20 cellular contexts compared by ENCODE assay signal in genomic region chr22:17115927-17116326, GRCh38. TPM values are rescaled to one million over a fixed set of nuclear protein-coding genes. Genes with fewer than 3 reads are reported as not detected.
DNase-seq lines count a peak whose midpoint lies in the region; ATAC-seq, FAIRE-seq and TF ChIP-seq lines count a peak whose summit lies in the region.
"Had no signal": no experiment of that assay in that cellular context is flagged by ENCODE, and none has a peak within 500 bp of the region (broad histone marks: within the 10 kb centered on the region; RNA-seq: fewer than 3 reads in every experiment).

No MANE protein-coding gene starts in this region.

- peaks cover 1% of the 10 kb centered on the region for H3K27me3 ChIP-seq in DND-41 (ENCODE audit: insufficient read depth, low read length, poor library complexity)
- no peaks in the 10 kb centered on the region for H3K27me3 ChIP-seq in thyroid gland
- H3K27me3 ChIP-seq: gastrocnemius medialis, pancreas, SJCRH30 had no signal

- H3K4me3 Mint-ChIP-seq in T-helper 1 cell treated with Interleukin-12 subunit alpha and Interleukin-12 subunit beta and Interleukin-4 antibody, amounts not matched to agents 30 μg/mL and 1 μg/mL, for 36 hours = peak overlapping the region; percentile 61
- H3K4me3 Mint-ChIP-seq in activated T-helper 17 cell treated with anti-CD3 and anti-CD28 coated beads, Interleukin-2, amount 50 U/mL, for 72 hours = peak overlapping the region; percentile 59
- H3K4me3 Mint-ChIP-seq in naive thymus-derived CD8-positive, alpha-beta T cell = peak overlapping the region; percentile 59 to 86 (median 79)

- peaks cover 59% of the 10 kb centered on the region for H3K4me1 ChIP-seq in DND-41 (ENCODE audit: insufficient read depth, low read length)
- peaks cover 0 to 7% of the 10 kb centered on the region in 2 donors for H3K4me1 ChIP-seq in thyroid gland
- H3K4me1 ChIP-seq: pancreas, SJCRH30 had no signal

- 54 to 79% methylated on average over 4 of the region's 4 CpGs for WGBS in thyroid gland, 2 donors

- H3K27me3 Mint-ChIP-seq in T-helper 1 cell treated with Interleukin-12 subunit alpha and Interleukin-12 subunit beta and Interleukin-4 antibody, amounts not matched to agents 30 μg/mL and 1 μg/mL, for 36 hours (ENCODE audit: low read depth) = peaks cover 13% of the 10 kb centered on the region
- peaks cover 3% of the 10 kb centered on the region for H3K27me3 Mint-ChIP-seq in activated T-helper 17 cell treated with anti-CD3 and anti-CD28 coated beads, Interleukin-2, amount 50 U/mL, for 72 hours
- H3K27me3 Mint-ChIP-seq in naive thymus-derived CD8-positive, alpha-beta T cell = no peaks in the 10 kb centered on the region

- no peak for FAIRE-seq in H54 (lab: Jason Lieb, UNC)
- FAIRE-seq: pancreas, TTC549 had no signal

- H4K20me1 ChIP-seq in DND-41 (ENCODE audit: insufficient read depth, low read length) = no peaks in the 10 kb centered on the region; the same call in 1 of the 2 replicates

- no peaks in the 10 kb centered on the region for H3K79me2 ChIP-seq in DND-41 (ENCODE audit: insufficient read depth, low read length)

- intact Hi-C loops in thyroid gland (cut with DNase I) = no loop called here

- POLR2A ChIA-PET in naive thymus-derived CD8-positive, alpha-beta T cell (lab: Charles Lee) = interaction anchor here (1.2 to 6.8 kb wide), 5 partner anchors 9 to 29 kb away, joined by 4 to 74 read pairs (median 16); partner anchors contain the start of gene IL17RA

- TF ChIP-seq CTCF in DND-41 (IDR thresholded peaks at IDR 0.05; ENCODE audit: borderline replicate concordance, extremely low read depth, low read length, poor library complexity, severe bottlenecking) (no peak), thyroid gland (IDR thresholded peaks at IDR 0.05) (no peak)

- H3K4me3 ChIP-seq in DND-41 (ENCODE audit: low read depth in 1 of 2, low read length in 2 of 2) = no peak overlapping the region
- H3K4me3 ChIP-seq in thyroid gland (replicated peaks in 1 of 3) = no peak overlapping the region
- H3K4me3 ChIP-seq: gastrocnemius medialis, pancreas, SJCRH30, tibial nerve had no signal

- H3K9ac ChIP-seq in DND-41 (ENCODE audit: low read depth, low read length) = peak overlapping the region; percentile 33

- peak; percentile 52 for ATAC-seq in DND-41 (ENCODE audit: insufficient read depth, low read depth)
- ATAC-seq in activated T-helper 17 cell treated with anti-CD3 and anti-CD28 coated beads, Interleukin-2, amount 50 U/mL, for 72 hours (replicated peaks) = no peak
- ATAC-seq in naive thymus-derived CD8-positive, alpha-beta T cell = peak in 1 of 2 donors; percentile 35
- ATAC-seq: gastrocnemius medialis, left lobe of liver, pancreas had no signal

- H3K9me3 Mint-ChIP-seq in T-helper 1 cell treated with Interleukin-12 subunit alpha and Interleukin-12 subunit beta and Interleukin-4 antibody, amounts not matched to agents 30 μg/mL and 1 μg/mL, for 36 hours = no peaks in the 10 kb centered on the region
- no peaks in the 10 kb centered on the region for H3K9me3 Mint-ChIP-seq in activated T-helper 17 cell treated with anti-CD3 and anti-CD28 coated beads, Interleukin-2, amount 50 U/mL, for 72 hours
- H3K9me3 Mint-ChIP-seq in naive thymus-derived CD8-positive, alpha-beta T cell = no peaks in the 10 kb centered on the region

- peak overlapping the region; percentile 47 for H3K4me2 ChIP-seq in DND-41 (ENCODE audit: insufficient read depth, low read length)

- H3K9me3 ChIP-seq in DND-41 (ENCODE audit: insufficient read depth, low read length, severe bottlenecking) (no peaks in the 10 kb centered on the region), thyroid gland (no peaks in the 10 kb centered on the region)
- H3K9me3 ChIP-seq: gastrocnemius medialis, pancreas, SJCRH30, tibial nerve had no signal

- peaks cover 56% of the 10 kb centered on the region for H3K4me1 Mint-ChIP-seq in T-helper 1 cell treated with Interleukin-12 subunit alpha and Interleukin-12 subunit beta and Interleukin-4 antibody, amounts not matched to agents 30 μg/mL and 1 μg/mL, for 36 hours (ENCODE audit: low read depth)
- peaks cover 56% of the 10 kb centered on the region for H3K4me1 Mint-ChIP-seq in activated T-helper 17 cell treated with anti-CD3 and anti-CD28 coated beads, Interleukin-2, amount 50 U/mL, for 72 hours
- H3K4me1 Mint-ChIP-seq in naive thymus-derived CD8-positive, alpha-beta T cell = peaks cover 54 to 93% (median 76%) of the 10 kb centered on the region in 4 donors

- no peaks in the 10 kb centered on the region for H3K36me3 ChIP-seq in DND-41 (ENCODE audit: insufficient read depth, low read length)
- H3K36me3 ChIP-seq in thyroid gland = no peaks in the 10 kb centered on the region
- H3K36me3 ChIP-seq: gastrocnemius medialis, pancreas, SJCRH30 had no signal

- TF ChIP-seq POLR2A in thyroid gland (IDR thresholded peaks at IDR 0.05) (no peak), H54 (IDR thresholded peaks at IDR 0.05; ENCODE audit: low read depth, low read length) (no peak)

- H3K27ac ChIP-seq in DND-41 (ENCODE audit: low read length) = peak overlapping the region; percentile 87
- no peak overlapping the region for H3K27ac ChIP-seq in thyroid gland
- H3K27ac ChIP-seq: epithelial cell of prostate, gastrocnemius medialis, pancreas, SJCRH30, tibial nerve had no signal

- DNase-seq in T-helper 1 cell = no peak
- peak; percentile 26 for DNase-seq in DND-41
- DNase-seq in naive thymus-derived CD8-positive, alpha-beta T cell = no peak
- no peak for DNase-seq in DMS153 treated with DMSO at 0.1 percent for 48 hours (lab: John Stamatoyannopoulos, UW; ENCODE audit: unreplicated experiment)
- DNase-seq in thyroid gland = no peak
- DNase-seq in H54 (ENCODE audit: insufficient read length, low spot score) = no peak
- DNase-seq: 8988T; amniotic stem cell; gastrocnemius medialis; IMR-90; NCI-H526; pancreas; SJCRH30; stimulated activated CD4-positive, alpha-beta T cell treated with anti-CD3 and anti-CD28 coated beads, Interleukin-2, amount 100 ng/mL, for 48 hours had no signal

- no peak overlapping the region for H2AFZ ChIP-seq in DND-41 (ENCODE audit: low read depth, low read length)

- H3K36me3 Mint-ChIP-seq in T-helper 1 cell treated with Interleukin-12 subunit alpha and Interleukin-12 subunit beta and Interleukin-4 antibody, amounts not matched to agents 30 μg/mL and 1 μg/mL, for 36 hours (ENCODE audit: low read depth) = peaks cover 24% of the 10 kb centered on the region
- peaks cover 8% of the 10 kb centered on the region for H3K36me3 Mint-ChIP-seq in activated T-helper 17 cell treated with anti-CD3 and anti-CD28 coated beads, Interleukin-2, amount 50 U/mL, for 72 hours (ENCODE audit: low read depth)
- H3K36me3 Mint-ChIP-seq in naive thymus-derived CD8-positive, alpha-beta T cell = peaks cover 0 to 11% (median 0%) of the 10 kb centered on the region in 3 donors

- H3K27ac Mint-ChIP-seq in T-helper 1 cell treated with Interleukin-12 subunit alpha and Interleukin-12 subunit beta and Interleukin-4 antibody, amounts not matched to agents 30 μg/mL and 1 μg/mL, for 36 hours = peak overlapping the region; percentile 85
- peak overlapping the region; percentile 29 for H3K27ac Mint-ChIP-seq in activated T-helper 17 cell treated with anti-CD3 and anti-CD28 coated beads, Interleukin-2, amount 50 U/mL, for 72 hours
- peak overlapping the region; percentile 81 to 96 (median 90) for H3K27ac Mint-ChIP-seq in naive thymus-derived CD8-positive, alpha-beta T cell

RNA-seq across cellular contexts. Expression of gene TMEM121B, which starts 5.2 kb away (rescaled TPM):
- total RNA-seq in activated T-helper 17 cell treated with anti-CD3 and anti-CD28 coated beads, Interleukin-2, amount 50 U/mL, for 72 hours = under 1 TPM in 1 of 2 donors, not detected in 1; 0.08 TPM
- total RNA-seq in naive thymus-derived CD8-positive, alpha-beta T cell = under 1 TPM; 0.08 to 0.11 TPM
- polyA plus RNA-seq in naive thymus-derived CD8-positive, alpha-beta T cell = not detected
- total RNA-seq in thyroid gland = under 1 TPM in 2 of 4 donors, not detected in 2; 0.10 to 0.17 TPM

RNA-seq across cellular contexts. Expression of gene IL17RA, which starts 31.1 kb away (rescaled TPM):
- 10 to 100 TPM in 1 of 2 donors, 1 to 10 TPM in 1; 8.5 to 13.6 TPM for total RNA-seq in activated T-helper 17 cell treated with anti-CD3 and anti-CD28 coated beads, Interleukin-2, amount 50 U/mL, for 72 hours
- total RNA-seq in naive thymus-derived CD8-positive, alpha-beta T cell = 10 to 100 TPM; 69.9 to 78.6 TPM
- polyA plus RNA-seq in naive thymus-derived CD8-positive, alpha-beta T cell = 10 to 100 TPM; 26.2 to 57.7 (median 48.8) TPM
- 10 to 100 TPM; 10.3 to 19.1 (median 15.5) TPM for total RNA-seq in thyroid gland

RNA-seq across cellular contexts. Expression of gene HDHD5, which starts 43.1 kb away (rescaled TPM):
- total RNA-seq in activated T-helper 17 cell treated with anti-CD3 and anti-CD28 coated beads, Interleukin-2, amount 50 U/mL, for 72 hours = 10 to 100 TPM; 44.6 to 56.0 TPM
- 10 to 100 TPM; 29.3 to 33.6 TPM for total RNA-seq in naive thymus-derived CD8-positive, alpha-beta T cell
- 10 to 100 TPM; 48.5 to 72.7 (median 59.8) TPM for polyA plus RNA-seq in naive thymus-derived CD8-positive, alpha-beta T cell
- total RNA-seq in thyroid gland = 10 to 100 TPM; 21.6 to 37.8 (median 25.8) TPM

Comparison
In these comparisons a context has a peak if more than half of its experiments do, and no peak if none do; other contexts are left out.
1. H3K27ac Mint-ChIP-seq: peak in every context shown above with its lines; median percentile 90 in naive thymus-derived CD8-positive, alpha-beta T cell; 85 in T-helper 1 cell treated with Interleukin-12 subunit alpha and Interleukin-12 subunit beta and Interleukin-4 antibody, amounts not matched to agents 30 μg/mL and 1 μg/mL, for 36 hours; 29 in activated T-helper 17 cell treated with anti-CD3 and anti-CD28 coated beads, Interleukin-2, amount 50 U/mL, for 72 hours.